ENCODE assay signal across 1 cellular context in genomic region chr15:39784125-39784524, GRCh38.
TF ChIP-seq lines count a peak whose summit lies in the region.

No MANE protein-coding gene starts in this region.

TF ChIP-seq in WTC11, 78 proteins besides CTCF, POLR2A, EP300 and RAD21 (continued from another document):
- TF ChIP-seq, protein P1, sequence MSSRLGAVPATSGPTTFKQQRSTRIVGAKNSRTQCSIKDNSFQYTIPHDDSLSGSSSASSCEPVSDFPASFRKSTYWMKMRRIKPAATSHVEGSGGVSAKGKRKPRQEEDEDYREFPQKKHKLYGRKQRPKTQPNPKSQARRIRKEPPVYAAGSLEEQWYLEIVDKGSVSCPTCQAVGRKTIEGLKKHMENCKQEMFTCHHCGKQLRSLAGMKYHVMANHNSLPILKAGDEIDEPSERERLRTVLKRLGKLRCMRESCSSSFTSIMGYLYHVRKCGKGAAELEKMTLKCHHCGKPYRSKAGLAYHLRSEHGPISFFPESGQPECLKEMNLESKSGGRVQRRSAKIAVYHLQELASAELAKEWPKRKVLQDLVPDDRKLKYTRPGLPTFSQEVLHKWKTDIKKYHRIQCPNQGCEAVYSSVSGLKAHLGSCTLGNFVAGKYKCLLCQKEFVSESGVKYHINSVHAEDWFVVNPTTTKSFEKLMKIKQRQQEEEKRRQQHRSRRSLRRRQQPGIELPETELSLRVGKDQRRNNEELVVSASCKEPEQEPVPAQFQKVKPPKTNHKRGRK (CRISPR knock-in tag; IDR thresholded peaks at IDR 0.05; ENCODE audit: borderline replicate concordance), result no peak
- no peak for TF ChIP-seq HMGA2 (CRISPR knock-in tag; IDR thresholded peaks at IDR 0.05)
- TF ChIP-seq, protein P2, sequence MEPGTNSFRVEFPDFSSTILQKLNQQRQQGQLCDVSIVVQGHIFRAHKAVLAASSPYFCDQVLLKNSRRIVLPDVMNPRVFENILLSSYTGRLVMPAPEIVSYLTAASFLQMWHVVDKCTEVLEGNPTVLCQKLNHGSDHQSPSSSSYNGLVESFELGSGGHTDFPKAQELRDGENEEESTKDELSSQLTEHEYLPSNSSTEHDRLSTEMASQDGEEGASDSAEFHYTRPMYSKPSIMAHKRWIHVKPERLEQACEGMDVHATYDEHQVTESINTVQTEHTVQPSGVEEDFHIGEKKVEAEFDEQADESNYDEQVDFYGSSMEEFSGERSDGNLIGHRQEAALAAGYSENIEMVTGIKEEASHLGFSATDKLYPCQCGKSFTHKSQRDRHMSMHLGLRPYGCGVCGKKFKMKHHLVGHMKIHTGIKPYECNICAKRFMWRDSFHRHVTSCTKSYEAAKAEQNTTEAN (CRISPR knock-in tag; IDR thresholded peaks at IDR 0.05), result no peak
- no peak for TF ChIP-seq ZNF425 (CRISPR knock-in tag; conservative IDR thresholded peaks at IDR 0.05)
- no peak for TF ChIP-seq ATF1 (CRISPR knock-in tag; IDR thresholded peaks at IDR 0.05)
- TF ChIP-seq SMAD3 (CRISPR knock-in tag; IDR thresholded peaks at IDR 0.05; ENCODE audit: borderline replicate concordance), result no peak
- no peak for TF ChIP-seq EMX1 (CRISPR knock-in tag; IDR thresholded peaks at IDR 0.05)
